In the genomic region with DNA sequence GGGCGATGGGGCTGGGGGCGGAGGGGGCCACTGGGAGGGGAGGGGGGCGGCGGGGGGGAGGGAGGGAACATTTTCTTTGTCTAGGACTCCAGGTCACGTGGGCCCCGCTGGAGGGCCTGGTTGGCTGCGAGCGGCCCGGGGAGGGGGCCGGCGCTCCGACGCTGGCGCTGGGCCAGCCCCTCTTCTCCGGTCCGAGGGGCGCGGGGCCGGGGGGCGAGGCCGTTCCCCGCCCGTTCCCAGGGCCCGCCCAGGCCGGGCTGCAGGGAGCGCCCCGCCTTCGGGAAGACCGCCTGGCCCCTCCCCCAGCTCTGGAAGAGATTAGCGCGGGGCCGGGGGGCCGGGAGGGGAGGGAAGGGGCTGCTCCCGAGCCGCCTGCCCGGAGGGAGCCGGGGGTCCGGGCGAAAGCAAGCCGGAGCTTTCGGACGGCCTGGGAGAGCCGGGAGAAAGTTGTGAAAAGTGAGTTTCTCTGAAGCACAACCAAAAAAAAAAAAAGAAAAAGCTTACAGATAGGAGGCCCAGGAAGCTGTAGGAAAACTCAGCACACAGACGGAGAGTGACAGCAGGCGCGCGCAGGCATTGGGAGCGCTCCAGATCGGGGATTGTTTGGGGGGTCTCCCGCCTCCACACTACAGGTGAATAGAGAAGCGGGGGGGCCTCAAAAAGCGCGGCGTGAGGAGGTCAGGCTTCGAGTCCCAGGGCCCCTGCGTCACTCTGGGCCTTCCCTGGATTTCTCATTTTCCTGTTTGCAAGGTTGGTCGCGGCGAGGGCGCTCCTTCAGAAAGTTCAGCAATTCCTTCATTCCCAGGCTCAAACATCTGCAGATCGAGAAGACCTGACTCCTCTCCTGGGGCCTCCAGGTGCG, we compare ENCODE assay signal across 1 cellular context.
TF ChIP-seq lines count a peak whose summit lies in the region.

No MANE protein-coding gene starts in this region.

TF ChIP-seq in HepG2, 621 proteins besides CTCF, POLR2A, EP300 and RAD21 (continued from another document and continues in another):
- peak; percentile 28; the same call in 1 of the 2 replicates for TF ChIP-seq REPIN1 (CRISPR knock-in tag; IDR thresholded peaks at IDR 0.05; ENCODE audit: borderline replicate concordance, low read depth)
- no peak for TF ChIP-seq ZNF614 (CRISPR knock-in tag; IDR thresholded peaks at IDR 0.05; ENCODE audit: borderline replicate concordance)
- no peak for TF ChIP-seq RFX3 (CRISPR knock-in tag; IDR thresholded peaks at IDR 0.05)
- no peak for TF ChIP-seq DMAP1 (CRISPR knock-in tag; IDR thresholded peaks at IDR 0.05)
- TF ChIP-seq, protein P1, sequence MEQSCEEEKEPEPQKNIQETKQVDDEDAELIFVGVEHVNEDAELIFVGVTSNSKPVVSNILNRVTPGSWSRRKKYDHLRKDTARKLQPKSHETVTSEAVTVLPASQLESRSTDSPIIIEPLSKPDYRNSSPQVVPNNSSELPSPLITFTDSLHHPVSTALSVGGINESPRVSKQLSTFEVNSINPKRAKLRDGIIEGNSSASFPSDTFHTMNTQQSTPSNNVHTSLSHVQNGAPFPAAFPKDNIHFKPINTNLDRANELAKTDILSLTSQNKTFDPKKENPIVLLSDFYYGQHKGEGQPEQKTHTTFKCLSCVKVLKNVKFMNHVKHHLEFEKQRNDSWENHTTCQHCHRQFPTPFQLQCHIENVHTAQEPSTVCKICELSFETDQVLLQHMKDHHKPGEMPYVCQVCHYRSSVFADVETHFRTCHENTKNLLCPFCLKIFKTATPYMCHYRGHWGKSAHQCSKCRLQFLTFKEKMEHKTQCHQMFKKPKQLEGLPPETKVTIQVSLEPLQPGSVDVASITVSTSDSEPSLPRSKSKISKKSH (CRISPR knock-in tag; IDR thresholded peaks at IDR 0.05; ENCODE audit: borderline replicate concordance) = 0 out of 2 replicates have a peak, but pooled peaks have one; percentile 54
- no peak for TF ChIP-seq ZNF414 (CRISPR knock-in tag; IDR thresholded peaks at IDR 0.05)
- TF ChIP-seq ZKSCAN5 (CRISPR knock-in tag; IDR thresholded peaks at IDR 0.05) = no peak
- no peak for TF ChIP-seq ISL2 (CRISPR knock-in tag; IDR thresholded peaks at IDR 0.05)
- TF ChIP-seq CSRNP2 (CRISPR knock-in tag; conservative IDR thresholded peaks at IDR 0.05; ENCODE audit: low read depth) = no peak
- no peak for TF ChIP-seq ZNF598 (CRISPR knock-in tag; IDR thresholded peaks at IDR 0.05; ENCODE audit: borderline replicate concordance)
- no peak for TF ChIP-seq ZNF124 (CRISPR knock-in tag; IDR thresholded peaks at IDR 0.05)
- TF ChIP-seq, protein P2, sequence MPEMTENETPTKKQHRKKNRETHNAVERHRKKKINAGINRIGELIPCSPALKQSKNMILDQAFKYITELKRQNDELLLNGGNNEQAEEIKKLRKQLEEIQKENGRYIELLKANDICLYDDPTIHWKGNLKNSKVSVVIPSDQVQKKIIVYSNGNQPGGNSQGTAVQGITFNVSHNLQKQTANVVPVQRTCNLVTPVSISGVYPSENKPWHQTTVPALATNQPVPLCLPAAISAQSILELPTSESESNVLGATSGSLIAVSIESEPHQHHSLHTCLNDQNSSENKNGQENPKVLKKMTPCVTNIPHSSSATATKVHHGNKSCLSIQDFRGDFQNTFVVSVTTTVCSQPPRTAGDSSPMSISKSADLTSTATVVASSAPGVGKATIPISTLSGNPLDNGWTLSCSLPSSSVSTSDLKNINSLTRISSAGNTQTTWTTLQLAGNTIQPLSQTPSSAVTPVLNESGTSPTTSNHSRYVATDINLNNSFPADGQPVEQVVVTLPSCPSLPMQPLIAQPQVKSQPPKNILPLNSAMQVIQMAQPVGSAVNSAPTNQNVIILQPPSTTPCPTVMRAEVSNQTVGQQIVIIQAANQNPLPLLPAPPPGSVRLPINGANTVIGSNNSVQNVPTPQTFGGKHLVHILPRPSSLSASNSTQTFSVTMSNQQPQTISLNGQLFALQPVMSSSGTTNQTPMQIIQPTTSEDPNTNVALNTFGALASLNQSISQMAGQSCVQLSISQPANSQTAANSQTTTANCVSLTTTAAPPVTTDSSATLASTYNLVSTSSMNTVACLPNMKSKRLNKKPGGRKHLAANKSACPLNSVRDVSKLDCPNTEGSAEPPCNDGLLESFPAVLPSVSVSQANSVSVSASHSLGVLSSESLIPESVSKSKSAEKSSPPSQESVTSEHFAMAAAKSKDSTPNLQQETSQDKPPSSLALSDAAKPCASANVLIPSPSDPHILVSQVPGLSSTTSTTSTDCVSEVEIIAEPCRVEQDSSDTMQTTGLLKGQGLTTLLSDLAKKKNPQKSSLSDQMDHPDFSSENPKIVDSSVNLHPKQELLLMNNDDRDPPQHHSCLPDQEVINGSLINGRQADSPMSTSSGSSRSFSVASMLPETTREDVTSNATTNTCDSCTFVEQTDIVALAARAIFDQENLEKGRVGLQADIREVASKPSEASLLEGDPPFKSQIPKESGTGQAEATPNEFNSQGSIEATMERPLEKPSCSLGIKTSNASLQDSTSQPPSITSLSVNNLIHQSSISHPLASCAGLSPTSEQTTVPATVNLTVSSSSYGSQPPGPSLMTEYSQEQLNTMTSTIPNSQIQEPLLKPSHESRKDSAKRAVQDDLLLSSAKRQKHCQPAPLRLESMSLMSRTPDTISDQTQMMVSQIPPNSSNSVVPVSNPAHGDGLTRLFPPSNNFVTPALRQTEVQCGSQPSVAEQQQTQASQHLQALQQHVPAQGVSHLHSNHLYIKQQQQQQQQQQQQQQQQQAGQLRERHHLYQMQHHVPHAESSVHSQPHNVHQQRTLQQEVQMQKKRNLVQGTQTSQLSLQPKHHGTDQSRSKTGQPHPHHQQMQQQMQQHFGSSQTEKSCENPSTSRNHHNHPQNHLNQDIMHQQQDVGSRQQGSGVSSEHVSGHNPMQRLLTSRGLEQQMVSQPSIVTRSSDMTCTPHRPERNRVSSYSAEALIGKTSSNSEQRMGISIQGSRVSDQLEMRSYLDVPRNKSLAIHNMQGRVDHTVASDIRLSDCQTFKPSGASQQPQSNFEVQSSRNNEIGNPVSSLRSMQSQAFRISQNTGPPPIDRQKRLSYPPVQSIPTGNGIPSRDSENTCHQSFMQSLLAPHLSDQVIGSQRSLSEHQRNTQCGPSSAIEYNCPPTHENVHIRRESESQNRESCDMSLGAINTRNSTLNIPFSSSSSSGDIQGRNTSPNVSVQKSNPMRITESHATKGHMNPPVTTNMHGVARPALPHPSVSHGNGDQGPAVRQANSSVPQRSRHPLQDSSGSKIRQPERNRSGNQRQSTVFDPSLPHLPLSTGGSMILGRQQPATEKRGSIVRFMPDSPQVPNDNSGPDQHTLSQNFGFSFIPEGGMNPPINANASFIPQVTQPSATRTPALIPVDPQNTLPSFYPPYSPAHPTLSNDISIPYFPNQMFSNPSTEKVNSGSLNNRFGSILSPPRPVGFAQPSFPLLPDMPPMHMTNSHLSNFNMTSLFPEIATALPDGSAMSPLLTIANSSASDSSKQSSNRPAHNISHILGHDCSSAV (CRISPR knock-in tag; IDR thresholded peaks at IDR 0.05; ENCODE audit: borderline replicate concordance) = 0 out of 2 replicates have a peak, but pooled peaks have one; percentile 14
- TF ChIP-seq ZNF326 (CRISPR knock-in tag; IDR thresholded peaks at IDR 0.05; ENCODE audit: borderline replicate concordance) = no peak
- TF ChIP-seq MATR3 (CRISPR knock-in tag; IDR thresholded peaks at IDR 0.05) = no peak
- TF ChIP-seq, protein P3, sequence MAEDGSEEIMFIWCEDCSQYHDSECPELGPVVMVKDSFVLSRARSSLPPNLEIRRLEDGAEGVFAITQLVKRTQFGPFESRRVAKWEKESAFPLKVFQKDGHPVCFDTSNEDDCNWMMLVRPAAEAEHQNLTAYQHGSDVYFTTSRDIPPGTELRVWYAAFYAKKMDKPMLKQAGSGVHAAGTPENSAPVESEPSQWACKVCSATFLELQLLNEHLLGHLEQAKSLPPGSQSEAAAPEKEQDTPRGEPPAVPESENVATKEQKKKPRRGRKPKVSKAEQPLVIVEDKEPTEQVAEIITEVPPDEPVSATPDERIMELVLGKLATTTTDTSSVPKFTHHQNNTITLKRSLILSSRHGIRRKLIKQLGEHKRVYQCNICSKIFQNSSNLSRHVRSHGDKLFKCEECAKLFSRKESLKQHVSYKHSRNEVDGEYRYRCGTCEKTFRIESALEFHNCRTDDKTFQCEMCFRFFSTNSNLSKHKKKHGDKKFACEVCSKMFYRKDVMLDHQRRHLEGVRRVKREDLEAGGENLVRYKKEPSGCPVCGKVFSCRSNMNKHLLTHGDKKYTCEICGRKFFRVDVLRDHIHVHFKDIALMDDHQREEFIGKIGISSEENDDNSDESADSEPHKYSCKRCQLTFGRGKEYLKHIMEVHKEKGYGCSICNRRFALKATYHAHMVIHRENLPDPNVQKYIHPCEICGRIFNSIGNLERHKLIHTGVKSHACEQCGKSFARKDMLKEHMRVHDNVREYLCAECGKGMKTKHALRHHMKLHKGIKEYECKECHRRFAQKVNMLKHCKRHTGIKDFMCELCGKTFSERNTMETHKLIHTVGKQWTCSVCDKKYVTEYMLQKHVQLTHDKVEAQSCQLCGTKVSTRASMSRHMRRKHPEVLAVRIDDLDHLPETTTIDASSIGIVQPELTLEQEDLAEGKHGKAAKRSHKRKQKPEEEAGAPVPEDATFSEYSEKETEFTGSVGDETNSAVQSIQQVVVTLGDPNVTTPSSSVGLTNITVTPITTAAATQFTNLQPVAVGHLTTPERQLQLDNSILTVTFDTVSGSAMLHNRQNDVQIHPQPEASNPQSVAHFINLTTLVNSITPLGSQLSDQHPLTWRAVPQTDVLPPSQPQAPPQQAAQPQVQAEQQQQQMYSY (CRISPR knock-in tag; IDR thresholded peaks at IDR 0.05) = 0 out of 2 replicates have a peak, but pooled peaks have one; percentile 51
- TF ChIP-seq NCOA1 (CRISPR knock-in tag; IDR thresholded peaks at IDR 0.05) = no peak
- peak; percentile 48; the same call in 1 of the 2 replicates for TF ChIP-seq ONECUT2 (CRISPR knock-in tag; IDR thresholded peaks at IDR 0.05)
- no peak for TF ChIP-seq GLI4 (CRISPR knock-in tag; IDR thresholded peaks at IDR 0.05; ENCODE audit: borderline replicate concordance)
- no peak for TF ChIP-seq DNMT1 (CRISPR knock-in tag; IDR thresholded peaks at IDR 0.05)
- no peak for TF ChIP-seq ZNF710 (CRISPR knock-in tag; IDR thresholded peaks at IDR 0.05; ENCODE audit: borderline replicate concordance)
- TF ChIP-seq RFXAP (CRISPR knock-in tag; IDR thresholded peaks at IDR 0.05; ENCODE audit: borderline replicate concordance) = no peak
- TF ChIP-seq, protein P4, sequence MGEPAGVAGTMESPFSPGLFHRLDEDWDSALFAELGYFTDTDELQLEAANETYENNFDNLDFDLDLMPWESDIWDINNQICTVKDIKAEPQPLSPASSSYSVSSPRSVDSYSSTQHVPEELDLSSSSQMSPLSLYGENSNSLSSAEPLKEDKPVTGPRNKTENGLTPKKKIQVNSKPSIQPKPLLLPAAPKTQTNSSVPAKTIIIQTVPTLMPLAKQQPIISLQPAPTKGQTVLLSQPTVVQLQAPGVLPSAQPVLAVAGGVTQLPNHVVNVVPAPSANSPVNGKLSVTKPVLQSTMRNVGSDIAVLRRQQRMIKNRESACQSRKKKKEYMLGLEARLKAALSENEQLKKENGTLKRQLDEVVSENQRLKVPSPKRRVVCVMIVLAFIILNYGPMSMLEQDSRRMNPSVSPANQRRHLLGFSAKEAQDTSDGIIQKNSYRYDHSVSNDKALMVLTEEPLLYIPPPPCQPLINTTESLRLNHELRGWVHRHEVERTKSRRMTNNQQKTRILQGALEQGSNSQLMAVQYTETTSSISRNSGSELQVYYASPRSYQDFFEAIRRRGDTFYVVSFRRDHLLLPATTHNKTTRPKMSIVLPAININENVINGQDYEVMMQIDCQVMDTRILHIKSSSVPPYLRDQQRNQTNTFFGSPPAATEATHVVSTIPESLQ (CRISPR knock-in tag; conservative IDR thresholded peaks at IDR 0.05) = no peak
- no peak for TF ChIP-seq ZNF33B (CRISPR knock-in tag; IDR thresholded peaks at IDR 0.05)
- no peak for TF ChIP-seq KLF15 (CRISPR knock-in tag; IDR thresholded peaks at IDR 0.05; ENCODE audit: borderline replicate concordance)
